Comparison of ENCODE assay signal across 8 cellular contexts in genomic region chr12:26275313-26276257, GRCh38.
DNase-seq lines count a peak whose midpoint lies in the region; ATAC-seq and TF ChIP-seq lines count a peak whose summit lies in the region.

No MANE protein-coding gene starts in this region.

- H3K79me2 ChIP-seq in mammary epithelial cell (ENCODE audit: insufficient read depth, low read length): no peaks in the 10 kb centered on the region

- DNase-seq in heart left ventricle (no peak), Right ventricle myocardium inferior (ENCODE audit: missing footprints) (no peak), mammary epithelial cell (no peak), mesothelial cell of epicardium (ENCODE audit: low spot score in 2 of 2, unreplicated experiment in 2 of 2) (no peak), uterus (no peak), pons (ENCODE audit: low spot score) (no peak)
- no peak for DNase-seq in effector memory CD8-positive, alpha-beta T cell

- peak overlapping the region; percentile 88 for H3K27ac Mint-ChIP-seq in mesothelial cell of epicardium
- H3K27ac Mint-ChIP-seq in effector memory CD8-positive, alpha-beta T cell: peak overlapping the region in 1 of 2 donors; percentile 20

- H3K27ac ChIP-seq in heart left ventricle: peak overlapping the region; percentile 68 to 90 (median 76)
- peak overlapping the region; percentile 87 for H3K27ac ChIP-seq in mammary epithelial cell (ENCODE audit: insufficient read depth, low read depth, low read length)
- peak overlapping the region; percentile 84 to 89 for H3K27ac ChIP-seq in uterus

- no peaks in the 10 kb centered on the region for H3K36me3 Mint-ChIP-seq in mesothelial cell of epicardium
- H3K36me3 Mint-ChIP-seq in effector memory CD8-positive, alpha-beta T cell (ENCODE audit: insufficient read depth): no peaks in the 10 kb centered on the region

- no peak overlapping the region for H3K4me3 Mint-ChIP-seq in mesothelial cell of epicardium
- H3K4me3 Mint-ChIP-seq in effector memory CD8-positive, alpha-beta T cell: no peak overlapping the region

- dilution Hi-C loops in mammary epithelial cell (cut with HindIII; ENCODE audit: low sequenced_read_pairs): no loop called here

- WGBS in heart left ventricle, 4 donors: 81 to 87% (median 84%) methylated on average over 12 of the region's 12 CpGs
- WGBS in mammary epithelial cell (ENCODE audit: low coverage, missing lambda C conversion rate): 83% methylated on average over 9 of the region's 12 CpGs

- H3K27me3 ChIP-seq in heart left ventricle (no peaks in the 10 kb centered on the region), mammary epithelial cell (ENCODE audit: insufficient read depth, low read length) (no peaks in the 10 kb centered on the region), uterus (no peaks in the 10 kb centered on the region)

- TSS peak; percentile 32 for BruUV-seq in mammary epithelial cell (replicated peaks; lab: Mats Ljungman, UMichigan)

- no peaks in the 10 kb centered on the region for H4K20me1 ChIP-seq in mammary epithelial cell (ENCODE audit: insufficient read depth, low read length)

- H3K4me1 Mint-ChIP-seq in mesothelial cell of epicardium: peaks cover 48% of the 10 kb centered on the region
- no peaks in the 10 kb centered on the region for H3K4me1 Mint-ChIP-seq in effector memory CD8-positive, alpha-beta T cell (ENCODE audit: low read depth in 2 of 2)

- H2AFZ ChIP-seq in mammary epithelial cell (ENCODE audit: low read depth, low read length): peak overlapping the region; percentile 40

- intact Hi-C loops in heart left ventricle (cut with DNase I): loop anchor here in 3 of 10 donors (10.0 kb wide), 1 partner anchor 151 kb away; the partner anchor contains the start of gene BHLHE41 (in 3 of the 3)
- intact Hi-C loops in Right ventricle myocardium inferior (cut with DNase I): loop anchor here (10.0 kb wide), 1 partner anchor 151 kb away; the partner anchor contains the start of gene BHLHE41
- intact Hi-C loops in mammary epithelial cell (cut with micrococcal nuclease): loop anchor here (2.0 to 10.0 kb wide), 2 partner anchors 43 to 219 kb away; no protein-coding TSS in a partner anchor
- intact Hi-C loops in uterus (cut with DNase I; ENCODE audit: low total_unique reads): no loop called here

- in situ Hi-C loops in mammary epithelial cell (cut with MboI; ENCODE audit: low sequenced_read_pairs in 2 of 2): no loop called here

- no peak overlapping the region for H3K4me2 ChIP-seq in mammary epithelial cell (ENCODE audit: insufficient read depth, low read depth, low read length)

- TF ChIP-seq CTCF in heart left ventricle (IDR thresholded peaks at IDR 0.05) (no peak), mammary epithelial cell (conservative IDR thresholded peaks at IDR 0.05 in 1 of 2, IDR thresholded peaks at IDR 0.05 in 1 of 2; ENCODE audit: extremely low read depth in 1 of 2, insufficient read depth in 1 of 2, low read depth in 1 of 2, low read length in 2 of 2) (no peak), mesothelial cell of epicardium (IDR thresholded peaks at IDR 0.05; ENCODE audit: unreplicated experiment) (no peak), uterus (IDR thresholded peaks at IDR 0.05) (no peak)

- no peaks in the 10 kb centered on the region for H3K9me3 ChIP-seq in heart left ventricle
- H3K9me3 ChIP-seq in mammary epithelial cell (replicated peaks; ENCODE audit: insufficient read depth, low read length): no peaks in the 10 kb centered on the region
- H3K9me3 ChIP-seq in uterus: no peaks in the 10 kb centered on the region

- H3K36me3 ChIP-seq in heart left ventricle (no peaks in the 10 kb centered on the region), mammary epithelial cell (ENCODE audit: insufficient read depth, low read length) (no peaks in the 10 kb centered on the region), uterus (no peaks in the 10 kb centered on the region)

- ATAC-seq in heart left ventricle (no peak), Right ventricle myocardium inferior (no peak), HG02884 (IDR thresholded peaks at IDR 0.05; ENCODE audit: unreplicated experiment) (no peak)
- no peak for ATAC-seq in effector memory CD8-positive, alpha-beta T cell (replicated peaks)

- H3K4me3 ChIP-seq in heart left ventricle (peak overlapping the region in 1 of 12 donors; percentile 7), mammary epithelial cell (replicated peaks in 1 of 3; ENCODE audit: insufficient read depth in 1 of 3, low read depth in 2 of 3, low read length in 3 of 3) (no peak overlapping the region), uterus (no peak overlapping the region)

- TF ChIP-seq POLR2A in heart left ventricle (IDR thresholded peaks at IDR 0.05) (no peak), uterus (IDR thresholded peaks at IDR 0.05) (no peak)

- peaks cover 3% of the 10 kb centered on the region for H3K27me3 Mint-ChIP-seq in mesothelial cell of epicardium (ENCODE audit: low read depth)
- peaks cover 0 to 24% of the 10 kb centered on the region in 2 donors for H3K27me3 Mint-ChIP-seq in effector memory CD8-positive, alpha-beta T cell

- H3K4me1 ChIP-seq in heart left ventricle: peaks cover 10 to 64% (median 38%) of the 10 kb centered on the region in 12 donors
- peaks cover 63% of the 10 kb centered on the region for H3K4me1 ChIP-seq in mammary epithelial cell (ENCODE audit: insufficient read depth, low read length)
- peaks cover 0 to 10% of the 10 kb centered on the region in 2 donors for H3K4me1 ChIP-seq in uterus

- H3K9me3 Mint-ChIP-seq in mesothelial cell of epicardium: no peaks in the 10 kb centered on the region
- H3K9me3 Mint-ChIP-seq in effector memory CD8-positive, alpha-beta T cell: no peaks in the 10 kb centered on the region

- H3K9ac ChIP-seq in mammary epithelial cell (ENCODE audit: insufficient read depth, low read length): peak overlapping the region; percentile 51

- CTCF ChIA-PET in mammary epithelial cell (lab: Charles Lee; ENCODE audit: low non-redundant PET): interaction anchor here (1.0 kb wide), 1 partner anchor 12 kb away, joined by 7 read pairs; no protein-coding TSS in a partner anchor
